In genomic region chr12:51190820-51191219, GRCh38 we compare ENCODE assay signal across 25 cellular contexts.
"Had no signal": no experiment of that assay in that cellular context is flagged by ENCODE, and none has a peak within 500 bp of the region (broad histone marks: within the 10 kb centered on the region; RNA-seq: fewer than 3 reads in every experiment).

No MANE protein-coding gene starts in this region.

- H3K4me1 ChIP-seq: body of pancreas, foreskin keratinocyte, left lung, suprapubic skin had no signal

- H3K36me3 ChIP-seq: neutrophil had no signal

- H3K9me3 ChIP-seq: adrenal gland, body of pancreas, heart right ventricle, left lung, neutrophil, suprapubic skin, tibial nerve had no signal

- ATAC-seq: body of pancreas; effector memory CD8-positive, alpha-beta T cell; foreskin keratinocyte; left lung had no signal

- H3K27me3 ChIP-seq: adrenal gland, body of pancreas, foreskin keratinocyte, heart right ventricle, left lung, neutrophil, suprapubic skin, tibial nerve had no signal

- H3K4me3 ChIP-seq: adrenal gland, body of pancreas, heart right ventricle, left lung, suprapubic skin, tibial nerve had no signal

- DNase-seq: activated CD4-positive, alpha-beta T cell treated with anti-CD3 and anti-CD28 coated beads for 4 hours; activated CD4-positive, alpha-beta T cell treated with anti-CD3 and anti-CD28 coated beads, Interleukin-2, amount 50 U/mL, for 4 hours; activated CD8-positive, alpha-beta memory T cell treated with anti-CD3 and anti-CD28 coated beads for 24 hours; activated effector memory CD4-positive, alpha-beta T cell treated with Interleukin-2 at 50 U/mL for 16 hours; activated naive CD4-positive, alpha-beta T cell treated with anti-CD3 and anti-CD28 coated beads for 36 hours; activated naive CD8-positive, alpha-beta T cell treated with anti-CD3 and anti-CD28 coated beads for 36 hours; adrenal gland; body of pancreas; cerebellar nuclear complex; cortex of kidney; effector memory CD8-positive, alpha-beta T cell; foreskin keratinocyte; heart right ventricle; kidney glomerular epithelial cell; naive B cell; nephron progenitor cell; retina; stimulated activated CD4-positive, alpha-beta T cell treated with anti-CD3 and anti-CD28 coated beads, Interleukin-15, amount 100 ng/mL, for 24 hours; stimulated activated CD4-positive, alpha-beta T cell treated with anti-CD3 and anti-CD28 coated beads, Interleukin-2, amount 100 ng/mL, for 24 hours; stimulated activated naive CD4-positive, alpha-beta T cell; T-helper 1 cell had no signal

- H3K27ac ChIP-seq: adrenal gland, body of pancreas, foreskin keratinocyte, heart right ventricle, left lung, neutrophil, suprapubic skin, tibial nerve had no signal
